16 cellular contexts compared by ENCODE assay signal in genomic region chr2:124704056-124704644, GRCh38.
DNase-seq lines count a peak whose midpoint lies in the region; TF ChIP-seq lines count a peak whose summit lies in the region.
"Had no signal": no experiment of that assay in that cellular context is flagged by ENCODE, and none has a peak within 500 bp of the region (broad histone marks: within the 10 kb centered on the region; RNA-seq: fewer than 3 reads in every experiment).

No MANE protein-coding gene starts in this region.

- H3K4me1 Mint-ChIP-seq in glutamatergic neuron (ENCODE audit: low read depth, unreplicated experiment) = peaks cover 6% of the 10 kb centered on the region
- H3K4me1 Mint-ChIP-seq: CD4-positive, CD25-positive, alpha-beta regulatory T cell had no signal

- TF ChIP-seq CTCF in glutamatergic neuron (IDR thresholded peaks at IDR 0.05; ENCODE audit: partially characterized antibody, unreplicated experiment) = no peak

- H3K27ac Mint-ChIP-seq in glutamatergic neuron (ENCODE audit: unreplicated experiment) = peak overlapping the region; percentile 23
- H3K27ac Mint-ChIP-seq: CD4-positive, CD25-positive, alpha-beta regulatory T cell had no signal

- H3K27me3 Mint-ChIP-seq in glutamatergic neuron (ENCODE audit: unreplicated experiment) = peaks cover 3% of the 10 kb centered on the region
- H3K27me3 Mint-ChIP-seq: CD4-positive, CD25-positive, alpha-beta regulatory T cell had no signal

- H3K4me3 Mint-ChIP-seq in glutamatergic neuron (ENCODE audit: unreplicated experiment) = no peak overlapping the region
- H3K4me3 Mint-ChIP-seq: CD4-positive, CD25-positive, alpha-beta regulatory T cell had no signal

- peak; percentile 28 for DNase-seq in COLO668 (lab: John Stamatoyannopoulos, UW; ENCODE audit: unreplicated experiment)
- peak; percentile 19 for DNase-seq in DMS53 treated with DMSO at 0.1 percent for 48 hours (lab: John Stamatoyannopoulos, UW; ENCODE audit: unreplicated experiment)
- DNase-seq in NCI-H524 treated with DMSO at 0.1 percent for 48 hours (lab: John Stamatoyannopoulos, UW) = peak; percentile 38
- DNase-seq in glutamatergic neuron = peak; percentile 56
- DNase-seq in OCI-M1 (lab: John Stamatoyannopoulos, UW) = no peak
- no peak for DNase-seq in epidermal melanocyte (ENCODE audit: insufficient read length, low spot score)
- no peak for DNase-seq in cerebellar nuclear complex (lab: John Stamatoyannopoulos, UW)
- DNase-seq: CD4-positive, CD25-positive, alpha-beta regulatory T cell; DMS79; EL; GDM1; NCI-H1092; NCI-H1417 treated with DMSO at 0.1 percent for 48 hours; NCI-H2081; NCI-H446 treated with DMSO at 0.1 percent for 48 hours; NCI-H69 had no signal

- H3K9me3 Mint-ChIP-seq in glutamatergic neuron (ENCODE audit: unreplicated experiment) = peaks cover 1% of the 10 kb centered on the region

- no peaks in the 10 kb centered on the region for H3K36me3 Mint-ChIP-seq in glutamatergic neuron (ENCODE audit: unreplicated experiment)
- H3K36me3 Mint-ChIP-seq: CD4-positive, CD25-positive, alpha-beta regulatory T cell had no signal

Comparison
In these comparisons a context has a peak if more than half of its experiments do, and no peak if none do; other contexts are left out.
1. DNase-seq: peak in COLO668 (single experiment), DMS53 treated with DMSO at 0.1 percent for 48 hours (single experiment), NCI-H524 treated with DMSO at 0.1 percent for 48 hours (single experiment) and glutamatergic neuron (single experiment); none in OCI-M1 (single experiment), epidermal melanocyte (single experiment) and cerebellar nuclear complex (0 of 2).